Comparison of ENCODE assay signal across 25 cellular contexts in the genomic region with DNA sequence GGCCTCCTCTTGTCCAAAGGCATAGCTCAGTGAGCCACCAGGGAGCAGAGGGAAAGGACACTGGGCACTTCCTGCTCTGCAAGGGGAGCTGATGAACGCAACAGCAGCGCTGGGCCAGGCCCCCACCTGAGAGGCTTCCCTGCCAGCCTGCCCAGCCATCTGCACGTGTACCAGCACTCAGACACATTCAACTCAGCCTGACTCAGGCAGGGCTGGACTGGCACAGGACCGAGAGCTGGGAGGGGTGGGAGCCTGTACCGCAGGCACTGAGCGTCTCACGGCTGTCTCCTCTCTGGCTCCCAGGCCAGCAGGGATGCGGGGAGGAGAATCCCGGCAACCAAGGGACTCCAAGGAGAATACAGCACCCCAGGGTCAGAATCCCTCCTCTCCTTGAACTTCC.
DNase-seq lines count a peak whose midpoint lies in the region; ATAC-seq and TF ChIP-seq lines count a peak whose summit lies in the region.
"Had no signal": no experiment of that assay in that cellular context is flagged by ENCODE, and none has a peak within 500 bp of the region (broad histone marks: within the 10 kb centered on the region; RNA-seq: fewer than 3 reads in every experiment).

No MANE protein-coding gene starts in this region.

- H2BK120ac ChIP-seq in neuronal stem cell (ENCODE audit: low read depth, low read length): peak overlapping the region; percentile 54

- peaks cover 13% of the 10 kb centered on the region for H3K36me3 ChIP-seq in Caco-2 (ENCODE audit: control insufficient read depth, insufficient read depth, low read length)
- no peaks in the 10 kb centered on the region for H3K36me3 ChIP-seq in neuronal stem cell (replicated peaks in 1 of 2; ENCODE audit: control insufficient read depth in 2 of 2, insufficient read depth in 2 of 2, low read length in 2 of 2)
- H3K36me3 ChIP-seq: BE2C; BLaER1 treated with 17β-estradiol and CSF1 and Interleukin-3, amounts not matched to agents 10 nM and 100 nM; HAP-1 had no signal

- H3K9me3 ChIP-seq in Caco-2 (no peaks in the 10 kb centered on the region), neuronal stem cell (replicated peaks in 1 of 2; ENCODE audit: control insufficient read depth in 2 of 2, insufficient read depth in 1 of 2, low read depth in 1 of 2, low read length in 2 of 2) (no peaks in the 10 kb centered on the region), T-helper 17 cell (ENCODE audit: control insufficient read depth, low read length, poor library complexity, severe bottlenecking) (no peaks in the 10 kb centered on the region)
- H3K9me3 ChIP-seq: A549; BE2C; BLaER1 treated with 17β-estradiol and CSF1 and Interleukin-3, amounts not matched to agents 10 nM and 100 nM; HAP-1 had no signal

- no peaks in the 10 kb centered on the region for H3K4me1 ChIP-seq in Caco-2
- H3K4me1 ChIP-seq in neuronal stem cell (ENCODE audit: control insufficient read depth in 2 of 2, insufficient read depth in 1 of 2, low read depth in 1 of 2, low read length in 2 of 2): peaks cover 0 to under 1% of the 10 kb centered on the region in 2 donors
- H3K4me1 ChIP-seq: A549, BE2C, HAP-1 had no signal

- H3K18ac ChIP-seq in neuronal stem cell (ENCODE audit: low read length): peak overlapping the region; percentile 75

- H4K91ac ChIP-seq in neuronal stem cell (ENCODE audit: low read depth, low read length, poor library complexity): no peak overlapping the region

- TF ChIP-seq CTCF in Caco-2 (IDR thresholded peaks at IDR 0.05; ENCODE audit: insufficient read depth in 1 of 2, low read depth in 1 of 2, low read length in 1 of 2, severe bottlenecking in 1 of 2, unreplicated experiment in 1 of 2) (no peak), dorsolateral prefrontal cortex (IDR thresholded peaks at IDR 0.05 in 54 of 56, conservative IDR thresholded peaks at IDR 0.05 in 2 of 56; ENCODE audit: low read depth in 1 of 56, partially characterized antibody in 56 of 56) (no peak)

- CTCF ChIA-PET in Caco-2 (lab: Charles Lee): no interaction called here

- no peak overlapping the region for H3K4me3 Mint-ChIP-seq in Caco-2 (ENCODE audit: unreplicated experiment)
- H3K4me3 Mint-ChIP-seq in T-helper 17 cell: no peak overlapping the region
- H3K4me3 Mint-ChIP-seq: CD14-positive monocyte; CD4-positive, alpha-beta T cell; CD8-positive, alpha-beta memory T cell; GM23338; HFFc6 had no signal

- H3K27me3 ChIP-seq in Caco-2 (replicated peaks; ENCODE audit: control insufficient read depth, insufficient read depth, low read length) (no peaks in the 10 kb centered on the region), dorsolateral prefrontal cortex (no peaks in the 10 kb centered on the region), neuronal stem cell (ENCODE audit: control insufficient read depth in 3 of 3, insufficient read depth in 3 of 3, low read depth in 1 of 3, low read length in 3 of 3) (no peaks in the 10 kb centered on the region)
- H3K27me3 ChIP-seq: BE2C; BLaER1 treated with 17β-estradiol and CSF1 and Interleukin-3, amounts not matched to agents 10 nM and 100 nM had no signal

- H2AK5ac ChIP-seq in neuronal stem cell (ENCODE audit: low read depth, low read length): peak overlapping the region; percentile 77

- H3K9ac ChIP-seq in neuronal stem cell (ENCODE audit: low read depth, low read length, poor library complexity): peak overlapping the region; percentile 80
- H3K9ac ChIP-seq: BLaER1 treated with 17β-estradiol and CSF1 and Interleukin-3, amounts not matched to agents 10 nM and 100 nM had no signal

- no peak overlapping the region for H2BK5ac ChIP-seq in neuronal stem cell (ENCODE audit: low read length)

- no peaks in the 10 kb centered on the region for H3K9me3 Mint-ChIP-seq in Caco-2 (ENCODE audit: unreplicated experiment)
- H3K9me3 Mint-ChIP-seq: CD14-positive monocyte; CD4-positive, alpha-beta T cell; CD8-positive, alpha-beta memory T cell; GM23338 had no signal

- H3K36me3 Mint-ChIP-seq in Caco-2 (ENCODE audit: insufficient read depth, unreplicated experiment): peaks cover 68% of the 10 kb centered on the region
- H3K36me3 Mint-ChIP-seq in T-helper 17 cell (ENCODE audit: low read depth): no peaks in the 10 kb centered on the region
- H3K36me3 Mint-ChIP-seq: CD14-positive monocyte; CD8-positive, alpha-beta memory T cell had no signal

- H3K4me3 ChIP-seq in Caco-2 (ENCODE audit: low read depth, low read length) (no peak overlapping the region), dorsolateral prefrontal cortex (no peak overlapping the region), neuronal stem cell (ENCODE audit: low read length in 2 of 2) (no peak overlapping the region)
- H3K4me3 ChIP-seq: A549; BLaER1 treated with 17β-estradiol and CSF1 and Interleukin-3, amounts not matched to agents 10 nM and 100 nM; GM12878; GM23338; HAP-1 had no signal

- no peak overlapping the region for H3K4ac ChIP-seq in neuronal stem cell (ENCODE audit: low read length)

- no peak overlapping the region for H3K14ac ChIP-seq in neuronal stem cell (ENCODE audit: low read length)

- no peak overlapping the region for H3K4me2 ChIP-seq in neuronal stem cell (ENCODE audit: insufficient read depth, low read length, poor library complexity, severe bottlenecking)
- H3K4me2 ChIP-seq: A549; BLaER1 treated with 17β-estradiol and CSF1 and Interleukin-3, amounts not matched to agents 10 nM and 100 nM; GM23338 had no signal

- DNase-seq in Caco-2: no peak
- DNase-seq in HT1080 (ENCODE audit: low read depth): peak; percentile 16
- peak in 7 of 10 donors; percentile 29 to 70 (median 60) for DNase-seq in dorsolateral prefrontal cortex
- no peak for DNase-seq in neuronal stem cell (ENCODE audit: low spot score)
- DNase-seq in cardiac septum (ENCODE audit: low spot score): no peak
- DNase-seq in T-helper 17 cell: no peak
- DNase-seq: ACHN; AML-193; BE2C; Calu3; CD4-positive, alpha-beta T cell; CD8-positive, alpha-beta memory T cell; DMS53; DMS79 treated with DMSO at 0.1 percent for 48 hours; GDM1; HFFc6 had no signal

- no peaks in the 10 kb centered on the region for H3K4me1 Mint-ChIP-seq in Caco-2 (ENCODE audit: low read depth, unreplicated experiment)
- H3K4me1 Mint-ChIP-seq in T-helper 17 cell: no peaks in the 10 kb centered on the region
- H3K4me1 Mint-ChIP-seq: CD14-positive monocyte; CD8-positive, alpha-beta memory T cell had no signal

- H2BK15ac ChIP-seq in neuronal stem cell (ENCODE audit: low read length): peak overlapping the region; percentile 32

- intact Hi-C loops in Caco-2 (cut with micrococcal nuclease; ENCODE audit: unreplicated experiment) (no loop called here), dorsolateral prefrontal cortex (cut with DNase I) (no loop called here), cardiac septum (cut with DNase I) (no loop called here)

- H3K27ac Mint-ChIP-seq in Caco-2 (ENCODE audit: unreplicated experiment) (peak overlapping the region; percentile 20), T-helper 17 cell (no peak overlapping the region)
- H3K27ac Mint-ChIP-seq: CD14-positive monocyte; CD4-positive, alpha-beta T cell; CD8-positive, alpha-beta memory T cell; GM23338; HFFc6 had no signal

- H4K8ac ChIP-seq in neuronal stem cell (ENCODE audit: low read depth, low read length): peak overlapping the region; percentile 76

- POLR2A ChIA-PET in Caco-2 (lab: Charles Lee): no interaction called here

- peaks cover under 1% of the 10 kb centered on the region for H3K79me1 ChIP-seq in neuronal stem cell (ENCODE audit: low read depth, low read length)

- H3K27me3 Mint-ChIP-seq in Caco-2 (ENCODE audit: insufficient read depth, unreplicated experiment): no peaks in the 10 kb centered on the region
- peaks cover 9% of the 10 kb centered on the region for H3K27me3 Mint-ChIP-seq in T-helper 17 cell
- H3K27me3 Mint-ChIP-seq: CD8-positive, alpha-beta memory T cell had no signal

- H3K27ac ChIP-seq in dorsolateral prefrontal cortex: peak overlapping the region in 1 of 59 donors; percentile 14
- H3K27ac ChIP-seq in neuronal stem cell (replicated peaks; ENCODE audit: low read length): no peak overlapping the region
- H3K27ac ChIP-seq: 22Rv1; A549; BLaER1 treated with 17β-estradiol and CSF1 and Interleukin-3, amounts not matched to agents 10 nM and 100 nM had no signal

- no peak overlapping the region for H3K23ac ChIP-seq in neuronal stem cell (ENCODE audit: low read depth, low read length, poor library complexity)

- no peak overlapping the region for H2AFZ ChIP-seq in neuronal stem cell (ENCODE audit: low read length)
- H2AFZ ChIP-seq: GM23338 had no signal

- no CpG with 5 or more reads among the region's 9 CpGs for WGBS in neuronal stem cell (ENCODE audit: extremely low coverage in 2 of 2, insufficient read length in 2 of 2, insufficient replicate concordance in 1 of 2), 2 donors

- ATAC-seq in HG02610 (IDR thresholded peaks at IDR 0.05; ENCODE audit: unreplicated experiment): no peak
- no peak for ATAC-seq in T-helper 17 cell
- no peak for ATAC-seq in GM21576 (IDR thresholded peaks at IDR 0.05; ENCODE audit: unreplicated experiment)
- ATAC-seq: A549, GM12878, GM23338 had no signal

- H2BK12ac ChIP-seq in neuronal stem cell (ENCODE audit: low read length): no peak overlapping the region

- no TSS peak for BruUV-seq in Caco-2 (replicated peaks; lab: Mats Ljungman, UMichigan)

Comparison
In these comparisons a context has a peak if more than half of its experiments do, and no peak if none do; other contexts are left out.
1. DNase-seq: peak in HT1080 (single experiment) and dorsolateral prefrontal cortex (7 of 10); none in Caco-2 (0 of 2), neuronal stem cell (single experiment), cardiac septum (single experiment) and T-helper 17 cell (0 of 3).